ENCODE assay signal across 18 cellular contexts in the genomic region with DNA sequence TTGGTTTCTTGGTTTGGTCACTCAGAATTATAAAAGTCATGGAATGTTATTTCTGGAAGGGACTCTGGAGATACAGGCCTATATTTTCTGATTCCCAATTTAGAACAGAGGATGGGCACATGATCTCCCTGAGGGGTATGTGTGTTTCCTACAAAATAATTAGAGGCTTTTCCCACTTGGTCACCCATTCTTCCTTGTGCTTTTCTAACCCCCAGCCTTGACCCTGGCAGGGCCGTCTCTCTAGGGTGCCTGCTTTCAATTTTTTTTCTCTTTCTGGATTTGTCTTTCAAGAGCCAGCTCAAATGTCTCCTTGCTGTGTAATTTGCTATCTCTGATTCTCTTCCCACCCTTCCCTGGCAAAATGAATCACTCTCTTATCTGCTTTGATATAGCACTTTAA.
DNase-seq lines count a peak whose midpoint lies in the region; ATAC-seq and TF ChIP-seq lines count a peak whose summit lies in the region.
"Had no signal": no experiment of that assay in that cellular context is flagged by ENCODE, and none has a peak within 500 bp of the region (broad histone marks: within the 10 kb centered on the region; RNA-seq: fewer than 3 reads in every experiment).

No MANE protein-coding gene starts in this region.

- H3K36me3 Mint-ChIP-seq in stimulated activated memory B cell treated with anti-CD40 and anti-IgM and Interleukin-4, amounts not matched to agents 10 μg/mL and 1 μg/mL and 100 μg/mL, for 72 hours: no peaks in the 10 kb centered on the region
- H3K36me3 Mint-ChIP-seq: CD8-positive, alpha-beta memory T cell had no signal

- peaks cover 13% of the 10 kb centered on the region for H3K4me1 ChIP-seq in adipocyte (ENCODE audit: control insufficient read depth, insufficient read depth, low read length)

- no peak for TF ChIP-seq CTCF in fibroblast of the aortic adventitia (IDR thresholded peaks at IDR 0.05; ENCODE audit: insufficient read depth, low read length)

- DNase-seq in EH (ENCODE audit: low read depth) (peak; percentile 90), adipocyte (ENCODE audit: low read depth) (peak; percentile 4), fibroblast of the aortic adventitia (ENCODE audit: low read depth) (peak; percentile 60), activated gamma-delta T cell (lab: John Stamatoyannopoulos, UW) (no peak)
- no peak for DNase-seq in activated naive CD4-positive, alpha-beta T cell treated with anti-CD3 and anti-CD28 coated beads, Interleukin-2, amount 50 U/mL, for 16 hours
- DNase-seq: ACHN; C1 segment of cervical spinal cord; CD8-positive, alpha-beta memory T cell; DMS53; MM.1S; NCI-H1092; NCI-H1436 treated with DMSO at 0.1 percent for 48 hours; NCI-H2081; NCI-H2171 treated with DMSO at 0.1 percent for 48 hours; NCI-H446 treated with DMSO at 0.1 percent for 48 hours had no signal

- no peaks in the 10 kb centered on the region for H3K36me3 ChIP-seq in adipocyte (ENCODE audit: control insufficient read depth, insufficient read depth, low read length, severe bottlenecking)

- H3K4me3 ChIP-seq in adipocyte (ENCODE audit: low read length) (no peak overlapping the region), fibroblast of the aortic adventitia (ENCODE audit: low read depth, low read length) (no peak overlapping the region)

- H3K27me3 Mint-ChIP-seq in stimulated activated memory B cell treated with anti-CD40 and anti-IgM and Interleukin-4, amounts not matched to agents 10 μg/mL and 1 μg/mL and 100 μg/mL, for 72 hours: no peaks in the 10 kb centered on the region

- peaks cover 4% of the 10 kb centered on the region for H3K4me1 Mint-ChIP-seq in stimulated activated memory B cell treated with anti-CD40 and anti-IgM and Interleukin-4, amounts not matched to agents 10 μg/mL and 1 μg/mL and 100 μg/mL, for 72 hours
- H3K4me1 Mint-ChIP-seq: CD8-positive, alpha-beta memory T cell had no signal

- no peak for ATAC-seq in stimulated activated memory B cell treated with anti-CD40 and anti-IgM and Interleukin-4, amounts not matched to agents 10 μg/mL and 1 μg/mL and 100 μg/mL, for 72 hours
- no peak for ATAC-seq in GM21619 (IDR thresholded peaks at IDR 0.05; ENCODE audit: unreplicated experiment)
- ATAC-seq: Panc1 had no signal

- H3K9me3 Mint-ChIP-seq in stimulated activated memory B cell treated with anti-CD40 and anti-IgM and Interleukin-4, amounts not matched to agents 10 μg/mL and 1 μg/mL and 100 μg/mL, for 72 hours: no peaks in the 10 kb centered on the region

- H3K27me3 ChIP-seq in adipocyte (replicated peaks; ENCODE audit: control insufficient read depth, insufficient read depth, low read length): no peaks in the 10 kb centered on the region

- H3K4me3 Mint-ChIP-seq in stimulated activated memory B cell treated with anti-CD40 and anti-IgM and Interleukin-4, amounts not matched to agents 10 μg/mL and 1 μg/mL and 100 μg/mL, for 72 hours: no peak overlapping the region
- H3K4me3 Mint-ChIP-seq: CD8-positive, alpha-beta memory T cell had no signal

- H3K9ac ChIP-seq in adipocyte (ENCODE audit: low read length): no peak overlapping the region

- H3K27ac Mint-ChIP-seq in stimulated activated memory B cell treated with anti-CD40 and anti-IgM and Interleukin-4, amounts not matched to agents 10 μg/mL and 1 μg/mL and 100 μg/mL, for 72 hours: peak overlapping the region; percentile 35
- H3K27ac Mint-ChIP-seq: CD8-positive, alpha-beta memory T cell had no signal

- H3K9me3 ChIP-seq in adipocyte (ENCODE audit: control insufficient read depth, low read length): no peaks in the 10 kb centered on the region

Comparison
In these comparisons a context has a peak if more than half of its experiments do, and no peak if none do; other contexts are left out.
1. DNase-seq: peak in EH (single experiment), adipocyte (single experiment) and fibroblast of the aortic adventitia (single experiment); none in activated gamma-delta T cell (single experiment) and activated naive CD4-positive, alpha-beta T cell treated with anti-CD3 and anti-CD28 coated beads, Interleukin-2, amount 50 U/mL, for 16 hours (single experiment).